ENCODE assay signal across 8 cellular contexts in genomic region chr4:7939377-7940108, GRCh38. TPM values are rescaled to one million over a fixed set of nuclear protein-coding genes. Genes with fewer than 3 reads are reported as not detected.
A peak's percentile ranks its signal among the peaks of the same experiment; 100 is the strongest.
DNase-seq lines count a peak whose midpoint lies in the region; ATAC-seq and TF ChIP-seq lines count a peak whose summit lies in the region.

TSS of gene AFAP1 (minus strand) at chr4:7939861. CDS start at chr4:7872078, 67,783 bp downstream.

- peak within 1 kb of the TSS; percentile 62 for H3K27ac ChIP-seq in CD8-positive, alpha-beta T cell (ENCODE audit: low read depth, low read length)
- H3K27ac ChIP-seq in IMR-90 (ENCODE audit: insufficient read depth, low read length) (peak within 1 kb of the TSS; percentile 95), SK-N-SH (ENCODE audit: low read depth in 2 of 2, low read length in 1 of 2) (peak within 1 kb of the TSS; percentile 82 to 85), neuronal stem cell (replicated peaks; ENCODE audit: low read length) (no peak within 1 kb of the TSS), stomach (peak within 1 kb of the TSS; percentile 88 to 96 (median 93))

- H2BK120ac ChIP-seq in IMR-90 (ENCODE audit: low read depth, low read length) = peak within 1 kb of the TSS; percentile 77
- no peak within 1 kb of the TSS for H2BK120ac ChIP-seq in neuronal stem cell (ENCODE audit: low read depth, low read length)

- BruUV-seq in IMR-90 (replicated peaks; lab: Mats Ljungman, UMichigan) = no TSS peak

- H3K27me3 Mint-ChIP-seq in CD8-positive, alpha-beta T cell (ENCODE audit: low read depth) = no peaks in the 10 kb centered on the region

- peaks cover 19% of the 10 kb centered on the region for H3F3A ChIP-seq in SK-N-SH (replicated peaks; ENCODE audit: insufficient read depth)

- H3K9me1 ChIP-seq in IMR-90 (ENCODE audit: insufficient read depth, low read length) = peaks cover 7% of the 10 kb centered on the region

- peak; percentile 75 to 90 (median 86) for DNase-seq in CD8-positive, alpha-beta T cell
- DNase-seq in IMR-90 = peak; percentile 76
- DNase-seq in SK-N-SH = peak; percentile 99
- peak; percentile 89 for DNase-seq in activated naive CD4-positive, alpha-beta T cell treated with anti-CD3 and anti-CD28 coated beads, Interleukin-2, amount 50 U/mL, for 16 hours
- DNase-seq in germinal center (ENCODE audit: low spot score) = peak; percentile 95
- DNase-seq in neuronal stem cell (ENCODE audit: low spot score) = peak; percentile 87
- DNase-seq in stomach = peak; percentile 89

- peaks cover 0 to 22% of the 10 kb centered on the region in 2 experiments; a peak in 2 of 4 replicates for H3K79me1 ChIP-seq in IMR-90 (ENCODE audit: low read depth in 1 of 2, low read length in 2 of 2)
- H3K79me1 ChIP-seq in neuronal stem cell (ENCODE audit: low read depth, low read length) = no peaks in the 10 kb centered on the region

- peak within 1 kb of the TSS; percentile 70 for H3K4me3 ChIP-seq in CD8-positive, alpha-beta T cell (ENCODE audit: low read depth, low read length)
- H3K4me3 ChIP-seq in IMR-90 (ENCODE audit: insufficient read depth, low read depth, low read length) (peak within 1 kb of the TSS; percentile 69), SK-N-SH (ENCODE audit: low read depth in 2 of 2, low read length in 1 of 2) (peak within 1 kb of the TSS; percentile 83 to 95), neuronal stem cell (ENCODE audit: low read length in 2 of 2) (peak within 1 kb of the TSS; percentile 74 to 94), stomach (peak within 1 kb of the TSS; percentile 56 to 94 (median 82))

- H3K23ac ChIP-seq in IMR-90 (ENCODE audit: low read depth, low read length) (peak within 1 kb of the TSS; percentile 82), neuronal stem cell (ENCODE audit: low read depth, low read length, poor library complexity) (peak within 1 kb of the TSS; percentile 94)

- peak; percentile 90 for ATAC-seq in CD8-positive, alpha-beta T cell
- peak; percentile 87 for ATAC-seq in GM21423 (IDR thresholded peaks at IDR 0.05; ENCODE audit: unreplicated experiment)
- ATAC-seq in IMR-90 (ENCODE audit: low read depth) = peak; percentile 92

- no peak within 1 kb of the TSS for H3K27ac Mint-ChIP-seq in CD8-positive, alpha-beta T cell

- POLR2A ChIA-PET in CD8-positive, alpha-beta T cell (lab: Charles Lee) = interaction anchor here (0.8 to 2.6 kb wide), 7 partner anchors 12 to 85 kb away, joined by 3 to 13 read pairs (median 5); no protein-coding TSS in a partner anchor
- POLR2A ChIA-PET in IMR-90 (lab: Charles Lee; ENCODE audit: unreplicated experiment) (interaction anchor here (0.7 kb wide), 1 partner anchor 97 kb away, joined by 3 read pairs; no protein-coding TSS in a partner anchor), SK-N-SH (lab: Yijun Ruan, JAX) (interaction anchor here (0.5 to 1.1 kb wide), 6 partner anchors 9 to 995 kb away, joined by 3 to 12 read pairs (median 4); no protein-coding TSS in a partner anchor)

- peak within 1 kb of the TSS; percentile 75 for H3K4me3 Mint-ChIP-seq in CD8-positive, alpha-beta T cell

- no peak for TF ChIP-seq CTCF in CD8-positive, alpha-beta T cell (IDR thresholded peaks at IDR 0.05)
- TF ChIP-seq CTCF in IMR-90 (conservative IDR thresholded peaks at IDR 0.05; ENCODE audit: low read depth, low read length) (no peak), SK-N-SH (IDR thresholded peaks at IDR 0.05) (no peak), stomach (IDR thresholded peaks at IDR 0.05) (no peak)

- H3K18ac ChIP-seq in IMR-90 (ENCODE audit: low read depth, low read length) = peak within 1 kb of the TSS; percentile 58
- peak within 1 kb of the TSS; percentile 91 for H3K18ac ChIP-seq in neuronal stem cell (ENCODE audit: low read length)

- dilution Hi-C loops in IMR-90 (cut with HindIII; ENCODE audit: low sequenced_read_pairs, unreplicated experiment) = no loop called here

- H3K9ac ChIP-seq in IMR-90 (ENCODE audit: low read depth, low read length) (peak within 1 kb of the TSS; percentile 98), SK-N-SH (peak within 1 kb of the TSS; percentile 92), neuronal stem cell (ENCODE audit: low read depth, low read length, poor library complexity) (peak within 1 kb of the TSS; percentile 87)

- H2BK15ac ChIP-seq in IMR-90 (ENCODE audit: low read depth, low read length) (peak within 1 kb of the TSS; percentile 74; the same call in 2 of the 3 replicates), neuronal stem cell (ENCODE audit: low read length) (peak within 1 kb of the TSS; percentile 80)

- H3K9me3 ChIP-seq in CD8-positive, alpha-beta T cell (ENCODE audit: low read length) = no peaks in the 10 kb centered on the region
- H3K9me3 ChIP-seq in IMR-90 (ENCODE audit: control insufficient read depth, insufficient read depth, low read length) = no peaks in the 10 kb centered on the region
- no peaks in the 10 kb centered on the region for H3K9me3 ChIP-seq in SK-N-SH
- H3K9me3 ChIP-seq in neuronal stem cell (replicated peaks in 1 of 2; ENCODE audit: control insufficient read depth in 2 of 2, insufficient read depth in 1 of 2, low read depth in 1 of 2, low read length in 2 of 2) = no peaks in the 10 kb centered on the region
- H3K9me3 ChIP-seq in stomach = no peaks in the 10 kb centered on the region

- H3K36me3 ChIP-seq in CD8-positive, alpha-beta T cell (ENCODE audit: insufficient read depth, low read length) = no peaks in the 10 kb centered on the region
- H3K36me3 ChIP-seq in IMR-90 (ENCODE audit: control insufficient read depth, insufficient read depth, low read length) (no peaks in the 10 kb centered on the region; the same call in 1 of the 2 replicates), SK-N-SH (replicated peaks in 1 of 2; ENCODE audit: control insufficient read depth in 1 of 2, insufficient read depth in 2 of 2, low read length in 1 of 2) (no peaks in the 10 kb centered on the region), neuronal stem cell (replicated peaks in 1 of 2; ENCODE audit: control insufficient read depth in 2 of 2, insufficient read depth in 2 of 2, low read length in 2 of 2) (no peaks in the 10 kb centered on the region), stomach (no peaks in the 10 kb centered on the region)

- peak within 1 kb of the TSS; percentile 97 for H4K5ac ChIP-seq in IMR-90 (ENCODE audit: low read depth, low read length)

- peak within 1 kb of the TSS; percentile 62 for H2AK5ac ChIP-seq in IMR-90 (ENCODE audit: low read depth, low read length)
- peak within 1 kb of the TSS; percentile 11 for H2AK5ac ChIP-seq in neuronal stem cell (ENCODE audit: low read depth, low read length)

- peak within 1 kb of the TSS; percentile 41 for H2BK20ac ChIP-seq in IMR-90 (ENCODE audit: low read depth, low read length)

- H3K56ac ChIP-seq in IMR-90 (ENCODE audit: extremely low read depth, insufficient read depth, low read length) = peak within 1 kb of the TSS; percentile 76

- peaks cover 57% of the 10 kb centered on the region for H3K79me2 ChIP-seq in SK-N-SH (ENCODE audit: insufficient read depth)

- H3K4ac ChIP-seq in IMR-90 (ENCODE audit: low read depth, low read length) = peak within 1 kb of the TSS; percentile 85
- no peak within 1 kb of the TSS for H3K4ac ChIP-seq in neuronal stem cell (ENCODE audit: low read length)

- in situ Hi-C loops in IMR-90 (cut with MboI; ENCODE audit: low sequenced_read_pairs) = no loop called here

- peak within 1 kb of the TSS; percentile 98 for H2AK9ac ChIP-seq in IMR-90 (replicated peaks; ENCODE audit: low read depth, low read length, poor library complexity)

- no peaks in the 10 kb centered on the region for H3K9me2 ChIP-seq in SK-N-SH

- no peaks in the 10 kb centered on the region for H3K9me3 Mint-ChIP-seq in CD8-positive, alpha-beta T cell

- H2AFZ ChIP-seq in IMR-90 (replicated peaks; ENCODE audit: low read length, poor library complexity) (peak within 1 kb of the TSS; percentile 96), SK-N-SH (ENCODE audit: low read depth) (no peak within 1 kb of the TSS), neuronal stem cell (ENCODE audit: low read length) (peak within 1 kb of the TSS; percentile 98)

- peak within 1 kb of the TSS; percentile 61 for H2BK5ac ChIP-seq in IMR-90 (ENCODE audit: low read depth, low read length, poor library complexity, severe bottlenecking)
- H2BK5ac ChIP-seq in neuronal stem cell (ENCODE audit: low read length) = peak within 1 kb of the TSS; percentile 70

- H3K14ac ChIP-seq in IMR-90 (replicated peaks; ENCODE audit: low read depth, low read length) (peak within 1 kb of the TSS; percentile 92), neuronal stem cell (ENCODE audit: low read length) (peak within 1 kb of the TSS; percentile 3)

- TF ChIP-seq EP300 in SK-N-SH (IDR thresholded peaks at IDR 0.05; ENCODE audit: borderline replicate concordance in 1 of 2, low read depth in 1 of 2, low read length in 1 of 2) (no peak), stomach (IDR thresholded peaks at IDR 0.05) (no peak)

- H3K4me2 ChIP-seq in IMR-90 (ENCODE audit: low read depth, low read length) = peak within 1 kb of the TSS; percentile 91
- H3K4me2 ChIP-seq in SK-N-SH = peak within 1 kb of the TSS; percentile 89
- peak within 1 kb of the TSS; percentile 100 for H3K4me2 ChIP-seq in neuronal stem cell (ENCODE audit: insufficient read depth, low read length, poor library complexity, severe bottlenecking)

- H2BK12ac ChIP-seq in neuronal stem cell (ENCODE audit: low read length) = no peak within 1 kb of the TSS

- TF ChIP-seq RAD21 in IMR-90 (IDR thresholded peaks at IDR 0.05; ENCODE audit: low read length) (peak; percentile 25; the same call in 1 of the 2 replicates), SK-N-SH (IDR thresholded peaks at IDR 0.05; ENCODE audit: low read length) (no peak)

- intact Hi-C loops in CD8-positive, alpha-beta T cell (cut with DNase I, micrococcal nuclease) = loop anchor here (1.0 to 10.0 kb wide), 12 partner anchors 30 to 1155 kb away; partner anchors contain the start of genes ABLIM2 (in 2 of the 2), ACOX3 (in 1 of the 2), KIAA0232 (in 1 of the 2) and TRMT44 (in 1 of the 2)
- intact Hi-C loops in IMR-90 (cut with micrococcal nuclease) = loop anchor here (1.0 to 5.0 kb wide), 5 partner anchors 21 to 135 kb away; no protein-coding TSS in a partner anchor
- intact Hi-C loops in stomach (cut with DNase I; ENCODE audit: low total_unique reads) = no loop called here

- WGBS in IMR-90 (ENCODE audit: extremely low coverage in 2 of 2, insufficient read length in 1 of 2), 2 experiments = 0% methylated on average over 48 of the region's 96 CpGs; no CpG with 5 or more reads in 1 of the 2 experiments
- 1% methylated on average over 41 of the region's 96 CpGs for WGBS in SK-N-SH (ENCODE audit: low lambda C conversion rate)
- WGBS in neuronal stem cell (ENCODE audit: extremely low coverage in 2 of 2, insufficient read length in 2 of 2, insufficient replicate concordance in 1 of 2), 2 donors = no CpG with 5 or more reads among the region's 96 CpGs
- WGBS in stomach, 5 donors = 0 to 1% (median 1%) methylated on average over 4 to 96 of the region's 96 CpGs

- peak within 1 kb of the TSS; percentile 76 for H4K91ac ChIP-seq in IMR-90 (ENCODE audit: insufficient read depth, low read depth, low read length)
- H4K91ac ChIP-seq in neuronal stem cell (ENCODE audit: low read depth, low read length, poor library complexity) = no peak within 1 kb of the TSS

- H3K4me1 ChIP-seq in CD8-positive, alpha-beta T cell (ENCODE audit: insufficient read depth, low read length) = peaks cover 9% of the 10 kb centered on the region
- H3K4me1 ChIP-seq in IMR-90 (ENCODE audit: control insufficient read depth, insufficient read depth, low read length) = peaks cover 12% of the 10 kb centered on the region
- peaks cover 15% of the 10 kb centered on the region in 2 experiments; a peak in 2 of 4 replicates for H3K4me1 ChIP-seq in SK-N-SH (ENCODE audit: control insufficient read depth in 1 of 2, insufficient read depth in 2 of 2, low read depth in 1 of 2, low read length in 1 of 2)
- peaks cover 7% of the 10 kb centered on the region in 2 donors for H3K4me1 ChIP-seq in neuronal stem cell (ENCODE audit: control insufficient read depth in 2 of 2, insufficient read depth in 1 of 2, low read depth in 1 of 2, low read length in 2 of 2)
- H3K4me1 ChIP-seq in stomach = peaks cover 12 to 37% (median 24%) of the 10 kb centered on the region in 4 donors

- peak within 1 kb of the TSS; percentile 63 to 97 for H4K8ac ChIP-seq in IMR-90 (ENCODE audit: low read depth in 2 of 2, low read length in 2 of 2)
- peak within 1 kb of the TSS; percentile 24 for H4K8ac ChIP-seq in neuronal stem cell (ENCODE audit: low read depth, low read length)

- CTCF ChIA-PET in CD8-positive, alpha-beta T cell (lab: Charles Lee) = interaction anchor here (0.8 to 1.4 kb wide), 4 partner anchors 9 to 137 kb away, joined by 3 to 7 read pairs (median 4); no protein-coding TSS in a partner anchor
- CTCF ChIA-PET in IMR-90 (lab: Yijun Ruan, JAX) (interaction anchor here (1.0 kb wide), 1 partner anchor 135 kb away, joined by 3 read pairs; no protein-coding TSS in a partner anchor), SK-N-SH (lab: Yijun Ruan, JAX) (interaction anchor here (0.8 to 13.5 kb wide), 14 partner anchors 10 to 171 kb away, joined by 3 to 116 read pairs (median 4); no protein-coding TSS in a partner anchor)

- peaks cover 26% of the 10 kb centered on the region for H3K4me1 Mint-ChIP-seq in CD8-positive, alpha-beta T cell (ENCODE audit: low read depth)

- H3K27me3 ChIP-seq in CD8-positive, alpha-beta T cell (ENCODE audit: insufficient read depth, low read length) = no peaks in the 10 kb centered on the region
- no peaks in the 10 kb centered on the region for H3K27me3 ChIP-seq in IMR-90 (ENCODE audit: control insufficient read depth, insufficient read depth, low read length)
- H3K27me3 ChIP-seq in SK-N-SH (ENCODE audit: insufficient read depth) = no peaks in the 10 kb centered on the region
- peaks cover 0 to 14% (median 0%) of the 10 kb centered on the region in 3 experiments for H3K27me3 ChIP-seq in neuronal stem cell (ENCODE audit: control insufficient read depth in 3 of 3, insufficient read depth in 3 of 3, low read depth in 1 of 3, low read length in 3 of 3)
- peaks cover 0 to 8% (median 6%) of the 10 kb centered on the region in 3 donors for H3K27me3 ChIP-seq in stomach

- H4K20me1 ChIP-seq in IMR-90 (ENCODE audit: insufficient read depth, low read length) (peaks cover 36% of the 10 kb centered on the region), SK-N-SH (ENCODE audit: insufficient read depth) (peaks cover 37% of the 10 kb centered on the region)

- TF ChIP-seq POLR2A in IMR-90 (IDR thresholded peaks at IDR 0.05; ENCODE audit: low read depth, low read length) (peak; percentile 90), stomach (IDR thresholded peaks at IDR 0.05) (no peak)

- no peaks in the 10 kb centered on the region for H3K36me3 Mint-ChIP-seq in CD8-positive, alpha-beta T cell

RNA-seq across cellular contexts. Expression of gene AFAP1, which starts in this region (rescaled TPM):
- total RNA-seq in CD8-positive, alpha-beta T cell = 10 to 100 TPM; 13.4 to 13.9 TPM
- total RNA-seq in IMR-90 (2012; rRNA removed) (48.2 and 60.3 TPM in 2 replicates), stomach (10 to 100 TPM in 4 of 5 donors, 1 to 10 TPM in 1; 7.6 to 88.9 (median 22.2) TPM)
- polyA plus RNA-seq in IMR-90 (2012; rRNA removed) (73.1 and 80.9 TPM in 2 replicates), SK-N-SH (2012; rRNA removed) (40.6 and 67.9 TPM in 2 replicates), stomach (1 to 10 TPM; 4.1 to 5.4 (median 5.3) TPM)
- polyA plus RNA-seq in IMR-90 (2012; cell fraction: cytosol; rRNA removed) = 67.3 and 67.7 TPM in 2 replicates
- 116 and 173 TPM in 2 replicates for polyA plus RNA-seq in IMR-90 (2012; cell fraction: nucleus; rRNA removed; ENCODE audit: low replicate concordance)
- 48.9 and 59.9 TPM in 2 replicates for polyA plus RNA-seq in SK-N-SH (2012; cell fraction: cytosol; rRNA removed)
- 89.8 and 105 TPM in 2 replicates for polyA plus RNA-seq in SK-N-SH (2012; cell fraction: nucleus; rRNA removed)
- polyA plus RNA-seq in neuronal stem cell (2013, experiment 1 of 2) = 4.6 TPM
- polyA plus RNA-seq in neuronal stem cell (2013, experiment 2 of 2) = 4.6 TPM

Comparison
In these comparisons a context has a peak if more than half of its experiments do, and no peak if none do; other contexts are left out.
1. RNA of gene AFAP1 (polyA plus RNA-seq): 67.3 to 173 TPM in IMR-90 and 40.6 to 105 TPM in SK-N-SH; 4.1 to 5.4 TPM in stomach; every median in the first group is over 4 times any median in the second.
2. Peak in every context shown above with its lines, with median percentiles within 50 percentile points of each other: ATAC-seq, DNase-seq, H3K4me3 ChIP-seq, H3K4me2 ChIP-seq and H3K9ac ChIP-seq.